In the genomic region with DNA sequence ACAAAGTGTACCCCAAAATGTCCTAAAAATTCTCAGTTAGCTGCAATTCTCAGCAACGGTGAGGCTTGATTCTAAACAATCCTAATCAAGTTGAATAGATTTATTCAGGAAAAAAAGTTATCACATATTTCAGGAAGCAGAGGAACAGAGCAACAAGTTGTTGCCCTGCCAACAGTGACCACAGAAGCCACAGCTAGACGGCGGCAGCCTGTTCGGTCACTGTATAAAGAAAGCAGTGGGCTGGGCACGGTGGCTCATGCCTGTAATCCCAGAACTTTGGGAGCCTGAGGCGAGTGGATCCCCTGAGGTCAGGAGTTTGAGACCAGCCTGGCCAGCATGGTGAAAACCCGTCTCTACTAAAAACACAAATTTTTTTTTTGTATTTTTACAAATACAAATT, we compare ENCODE assay signal across 11 cellular contexts.
DNase-seq lines count a peak whose midpoint lies in the region; ATAC-seq, FAIRE-seq and TF ChIP-seq lines count a peak whose summit lies in the region.
"Had no signal": no experiment of that assay in that cellular context is flagged by ENCODE, and none has a peak within 500 bp of the region (broad histone marks: within the 10 kb centered on the region; RNA-seq: fewer than 3 reads in every experiment).

No MANE protein-coding gene starts in this region.

- H3K27ac ChIP-seq in CD8-positive, alpha-beta memory T cell (ENCODE audit: low read depth, low read length): no peak overlapping the region

- no peaks in the 10 kb centered on the region for H3K4me1 ChIP-seq in CD8-positive, alpha-beta memory T cell (ENCODE audit: insufficient read depth, low read length)

- FAIRE-seq in GM12891 (lab: Jason Lieb, UNC): no peak

- no peak for TF ChIP-seq CTCF in astrocyte of the cerebellum (IDR thresholded peaks at IDR 0.05; ENCODE audit: low read depth, low read length, missing control alignments)

- no peaks in the 10 kb centered on the region for H3K36me3 ChIP-seq in CD8-positive, alpha-beta memory T cell (ENCODE audit: insufficient read depth, low read length)

- H3K27me3 ChIP-seq in CD8-positive, alpha-beta memory T cell (ENCODE audit: insufficient read depth, low read length, poor library complexity, severe bottlenecking): no peaks in the 10 kb centered on the region

- POLR2A ChIA-PET in CD8-positive, alpha-beta memory T cell (lab: Charles Lee): no interaction called here

- TF ChIP-seq POLR2A in GM12891 (IDR thresholded peaks at IDR 0.05; ENCODE audit: low read depth, low read length): no peak

- H3K9me3 ChIP-seq in CD8-positive, alpha-beta memory T cell (ENCODE audit: low read length): no peaks in the 10 kb centered on the region

- H3K27ac Mint-ChIP-seq in CD8-positive, alpha-beta memory T cell: no peak overlapping the region
- H3K27ac Mint-ChIP-seq: CD4-positive, CD25-positive, alpha-beta regulatory T cell; nephron had no signal

- in situ Hi-C loops in KBM-7 (cut with MboI; ENCODE audit: low pct_unique_long_range_greater_than_20kb, low sequenced_read_pairs) (no loop called here), astrocyte of the cerebellum (cut with HindIII; ENCODE audit: low sequenced_read_pairs) (no loop called here)

- peaks cover 2 to 36% (median 9%) of the 10 kb centered on the region in 5 donors for H3K9me3 Mint-ChIP-seq in CD8-positive, alpha-beta memory T cell
- H3K9me3 Mint-ChIP-seq: nephron had no signal

- H3K4me3 Mint-ChIP-seq in CD8-positive, alpha-beta memory T cell: no peak overlapping the region
- H3K4me3 Mint-ChIP-seq: CD4-positive, CD25-positive, alpha-beta regulatory T cell; nephron had no signal

- ATAC-seq in left lobe of liver: peak; percentile 37
- no peak for ATAC-seq in GM19023 (IDR thresholded peaks at IDR 0.05; ENCODE audit: unreplicated experiment)

- no peaks in the 10 kb centered on the region for H3K4me1 Mint-ChIP-seq in CD8-positive, alpha-beta memory T cell
- H3K4me1 Mint-ChIP-seq: CD4-positive, CD25-positive, alpha-beta regulatory T cell had no signal

- CTCF ChIA-PET in CD8-positive, alpha-beta memory T cell (lab: Charles Lee): no interaction called here

- no peak overlapping the region for H3K4me3 ChIP-seq in astrocyte of the cerebellum (ENCODE audit: low read depth, low read length)
- H3K4me3 ChIP-seq in CD8-positive, alpha-beta memory T cell (ENCODE audit: low read length): no peak overlapping the region

- no peaks in the 10 kb centered on the region for H3K27me3 Mint-ChIP-seq in CD8-positive, alpha-beta memory T cell
- H3K27me3 Mint-ChIP-seq: CD4-positive, CD25-positive, alpha-beta regulatory T cell had no signal

- DNase-seq in AG20443 (ENCODE audit: low spot score) (peak; percentile 35), KBM-7 (peak; percentile 78), astrocyte of the cerebellum (ENCODE audit: low read depth) (peak; percentile 85), left lobe of liver (ENCODE audit: low spot score) (no peak), GM12891 (ENCODE audit: insufficient read length, low spot score) (no peak)
- no peak for DNase-seq in CD8-positive, alpha-beta memory T cell
- DNase-seq in activated naive CD4-positive, alpha-beta T cell (lab: John Stamatoyannopoulos, UW): no peak
- DNase-seq: activated gamma-delta T cell treated with Interleukin-2 at 50 U/mL for 16 hours; CD4-positive, CD25-positive, alpha-beta regulatory T cell had no signal

- no peaks in the 10 kb centered on the region for H3K36me3 Mint-ChIP-seq in CD8-positive, alpha-beta memory T cell
- H3K36me3 Mint-ChIP-seq: CD4-positive, CD25-positive, alpha-beta regulatory T cell had no signal

TF ChIP-seq in GM12891, 5 proteins besides CTCF, POLR2A, EP300 and RAD21:
- no peak for TF ChIP-seq PAX5 (IDR thresholded peaks at IDR 0.05; ENCODE audit: insufficient read depth, low read length, severe bottlenecking)
- TF ChIP-seq POLR2AphosphoS5 (IDR thresholded peaks at IDR 0.05; ENCODE audit: low read depth, low read length): no peak

Comparison
In these comparisons a context has a peak if more than half of its experiments do, and no peak if none do; other contexts are left out.
1. DNase-seq: peak in AG20443 (single experiment), KBM-7 (single experiment) and astrocyte of the cerebellum (single experiment); none in left lobe of liver (single experiment), GM12891 (single experiment), CD8-positive, alpha-beta memory T cell (0 of 5) and activated naive CD4-positive, alpha-beta T cell (0 of 4).